In the genomic region with DNA sequence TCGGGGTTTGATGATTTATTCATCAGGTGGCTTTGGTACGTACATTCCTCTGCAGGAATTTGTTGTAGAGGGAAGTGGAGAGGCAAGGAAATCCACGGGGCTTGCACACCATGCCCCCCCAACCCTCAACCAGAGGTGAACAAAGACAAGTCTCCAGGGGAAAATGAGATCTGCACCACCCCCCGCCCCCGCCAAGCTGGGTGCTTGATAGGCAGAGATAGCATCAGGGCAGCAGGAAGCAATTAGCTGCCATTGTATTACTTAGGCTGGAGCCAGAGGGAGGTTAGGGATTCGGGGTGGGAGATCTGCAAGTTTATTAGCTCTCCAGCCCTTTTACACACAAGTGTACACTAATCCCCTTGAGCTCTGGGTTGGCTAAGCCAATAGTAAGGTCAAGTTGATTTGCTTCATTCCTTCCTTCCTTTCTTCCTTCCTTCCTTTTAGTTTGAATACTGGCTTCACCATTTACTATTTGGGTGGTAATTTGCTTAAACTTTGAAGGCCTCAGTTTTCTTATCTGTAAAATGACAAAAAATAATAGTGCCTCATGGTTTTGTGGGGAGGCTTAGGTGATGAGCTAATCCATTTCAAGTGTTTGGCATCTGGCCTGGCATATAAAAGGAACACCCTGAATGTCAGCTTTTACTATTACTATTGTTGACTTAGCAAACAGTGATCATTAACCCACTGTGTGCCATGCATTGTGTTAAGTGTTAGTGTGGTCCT, we compare ENCODE assay signal across 15 cellular contexts. TPM values are rescaled to one million over a fixed set of nuclear protein-coding genes. Genes with fewer than 3 reads are reported as not detected.
DNase-seq lines count a peak whose midpoint lies in the region; ATAC-seq lines count a peak whose summit lies in the region.
"Had no signal": no experiment of that assay in that cellular context is flagged by ENCODE, and none has a peak within 500 bp of the region (broad histone marks: within the 10 kb centered on the region; RNA-seq: fewer than 3 reads in every experiment).

No MANE protein-coding gene starts in this region.

- no peaks in the 10 kb centered on the region for H4K20me1 ChIP-seq in BLaER1

- no peaks in the 10 kb centered on the region for H3K36me3 Mint-ChIP-seq in activated naive CD8-positive, alpha-beta T cell treated with anti-CD3 and anti-CD28 coated beads, Interleukin-2, amount 50 U/mL, for 24 hours (ENCODE audit: low read depth)
- H3K36me3 Mint-ChIP-seq: CD8-positive, alpha-beta T cell; IgD-negative memory B cell had no signal

- intact Hi-C loops in aorta (cut with DNase I) = loop anchor here in 1 of 2 donors (10.0 kb wide), 1 partner anchor 96 kb away; no protein-coding TSS in a partner anchor

- H3K36me3 ChIP-seq in BLaER1 (no peaks in the 10 kb centered on the region), HUES6 (ENCODE audit: control insufficient read depth, insufficient read depth, low read length) (peaks cover 4% of the 10 kb centered on the region; the same call in 1 of the 2 replicates), aorta (ENCODE audit: control insufficient read depth in 1 of 2, insufficient read depth in 2 of 2, low read length in 1 of 2) (no peaks in the 10 kb centered on the region)

- WGBS in aorta, 2 donors = 41 to 43% methylated on average over 6 of the region's 6 CpGs

- H3K4me3 ChIP-seq in BLaER1 (no peak overlapping the region), HUES6 (ENCODE audit: low read depth, low read length) (no peak overlapping the region), aorta (ENCODE audit: low read length in 2 of 2) (no peak overlapping the region)
- H3K4me3 ChIP-seq: body of pancreas, GM12878, psoas muscle had no signal

- H3K4me1 ChIP-seq in BLaER1 (peaks cover 62% of the 10 kb centered on the region), HUES6 (ENCODE audit: control insufficient read depth, insufficient read depth, low read length) (peaks cover 56% of the 10 kb centered on the region), aorta (ENCODE audit: control insufficient read depth in 1 of 2, insufficient read depth in 2 of 2, low read length in 2 of 2) (no peaks in the 10 kb centered on the region)
- H3K4me1 ChIP-seq: body of pancreas had no signal

- H3K9me3 ChIP-seq in BLaER1 = no peaks in the 10 kb centered on the region
- H3K9me3 ChIP-seq in HUES6 (ENCODE audit: control insufficient read depth, insufficient read depth, low read depth, low read length) = no peaks in the 10 kb centered on the region
- no peaks in the 10 kb centered on the region for H3K9me3 ChIP-seq in aorta (ENCODE audit: control insufficient read depth, low read length)
- H3K9me3 ChIP-seq: body of pancreas, psoas muscle had no signal

- H3K4me3 Mint-ChIP-seq in activated naive CD8-positive, alpha-beta T cell treated with anti-CD3 and anti-CD28 coated beads, Interleukin-2, amount 50 U/mL, for 24 hours = no peak overlapping the region
- H3K4me3 Mint-ChIP-seq: CD8-positive, alpha-beta T cell; IgD-negative memory B cell had no signal

- H3K9me3 Mint-ChIP-seq in activated naive CD8-positive, alpha-beta T cell treated with anti-CD3 and anti-CD28 coated beads, Interleukin-2, amount 50 U/mL, for 24 hours = no peaks in the 10 kb centered on the region
- H3K9me3 Mint-ChIP-seq: CD8-positive, alpha-beta T cell had no signal

- H3K9ac ChIP-seq in BLaER1 (no peak overlapping the region), HUES6 (ENCODE audit: low read length) (peak overlapping the region; percentile 27)

- H3K4me1 Mint-ChIP-seq in activated naive CD8-positive, alpha-beta T cell treated with anti-CD3 and anti-CD28 coated beads, Interleukin-2, amount 50 U/mL, for 24 hours = peaks cover 9% of the 10 kb centered on the region
- H3K4me1 Mint-ChIP-seq: IgD-negative memory B cell had no signal

- no peak for ATAC-seq in activated naive CD8-positive, alpha-beta T cell treated with anti-CD3 and anti-CD28 coated beads, Interleukin-2, amount 50 U/mL, for 24 hours
- ATAC-seq in aorta (ENCODE audit: low FRiP score) (no peak), GM21825 (IDR thresholded peaks at IDR 0.05; ENCODE audit: unreplicated experiment) (no peak)
- ATAC-seq: body of pancreas; CD8-positive, alpha-beta T cell; GM12878; psoas muscle had no signal

- H3K27me3 ChIP-seq in BLaER1 (no peaks in the 10 kb centered on the region), HUES6 (ENCODE audit: control insufficient read depth, insufficient read depth, low read length) (no peaks in the 10 kb centered on the region), aorta (ENCODE audit: control insufficient read depth in 1 of 2, insufficient read depth in 2 of 2, low read length in 1 of 2) (no peaks in the 10 kb centered on the region)
- H3K27me3 ChIP-seq: body of pancreas had no signal

- DNase-seq in SK-N-DZ (ENCODE audit: low spot score) = peak; percentile 24
- DNase-seq in islet precursor cell = peak; percentile 88
- DNase-seq in activated naive CD8-positive, alpha-beta T cell treated with anti-CD3 and anti-CD28 coated beads, Interleukin-2, amount 50 U/mL, for 24 hours = no peak
- DNase-seq in aorta = no peak
- no peak for DNase-seq in activated naive CD4-positive, alpha-beta T cell (lab: John Stamatoyannopoulos, UW)
- DNase-seq: body of pancreas; CD8-positive, alpha-beta T cell; foreskin melanocyte; NCI-H526 treated with DMSO at 0.1 percent for 48 hours; psoas muscle had no signal

- H3K4me2 ChIP-seq in BLaER1 = peak overlapping the region; percentile 45

- H3K27ac ChIP-seq in BLaER1 (no peak overlapping the region), HUES6 (ENCODE audit: low read depth, low read length) (peak overlapping the region; percentile 20; the same call in 1 of the 2 replicates), aorta (ENCODE audit: low read depth in 1 of 2, low read length in 2 of 2) (no peak overlapping the region)
- H3K27ac ChIP-seq: body of pancreas, psoas muscle had no signal

- H3K27ac Mint-ChIP-seq in activated naive CD8-positive, alpha-beta T cell treated with anti-CD3 and anti-CD28 coated beads, Interleukin-2, amount 50 U/mL, for 24 hours = no peak overlapping the region
- H3K27ac Mint-ChIP-seq: CD8-positive, alpha-beta T cell; IgD-negative memory B cell had no signal

- H3K27me3 Mint-ChIP-seq in activated naive CD8-positive, alpha-beta T cell treated with anti-CD3 and anti-CD28 coated beads, Interleukin-2, amount 50 U/mL, for 24 hours = no peaks in the 10 kb centered on the region

RNA-seq across cellular contexts. Expression of gene SPRY4, which starts 34.1 kb away (rescaled TPM):
- not detected in 2 replicates for polyA plus RNA-seq in SK-N-DZ (2014; cell fraction: cytosol; rRNA removed)
- not detected in 2 replicates for polyA plus RNA-seq in SK-N-DZ (2014; cell fraction: nucleus; rRNA removed)
- total RNA-seq in aorta = 10 to 100 TPM; 49.8 to 67.9 TPM
- 10 to 100 TPM in 1 of 2 donors, 1 to 10 TPM in 1; 8.1 to 21.5 TPM for polyA plus RNA-seq in aorta
- polyA plus RNA-seq: IgD-negative memory B cell had no signal

Comparison
In these comparisons a context has a peak if more than half of its experiments do, and no peak if none do; other contexts are left out.
1. DNase-seq: peak in SK-N-DZ (single experiment) and islet precursor cell (single experiment); none in activated naive CD8-positive, alpha-beta T cell treated with anti-CD3 and anti-CD28 coated beads, Interleukin-2, amount 50 U/mL, for 24 hours (single experiment), aorta (0 of 2) and activated naive CD4-positive, alpha-beta T cell (0 of 4).